Comparison of ENCODE assay signal across 1 cellular context in the genomic region with DNA sequence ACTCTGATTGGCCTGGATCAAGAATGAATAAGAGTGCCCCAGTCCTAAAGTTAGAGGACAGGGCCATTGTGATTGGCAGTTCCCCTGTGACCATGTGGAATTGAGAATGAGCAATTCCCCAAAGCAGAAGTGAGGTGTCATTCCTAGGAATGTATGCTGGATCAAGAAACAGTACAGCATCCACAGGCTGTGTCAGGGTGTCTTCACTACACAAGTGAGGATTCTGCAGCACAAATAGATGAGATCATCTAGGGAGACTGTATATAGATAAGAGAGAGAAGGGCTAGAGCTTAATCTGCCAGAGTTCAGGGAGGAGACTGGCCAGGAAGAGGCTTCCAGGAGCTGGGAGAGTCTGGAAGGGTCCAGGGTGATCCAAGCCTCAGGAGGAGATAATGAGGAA.
TF ChIP-seq lines count a peak whose summit lies in the region.

No MANE protein-coding gene starts in this region.

TF ChIP-seq in SK-N-SH treated with all-trans-retinoic acid at 6 μM for 48 hours, 23 proteins besides CTCF, POLR2A, EP300 and RAD21 (continued from another document):
- TF ChIP-seq, protein P1, sequence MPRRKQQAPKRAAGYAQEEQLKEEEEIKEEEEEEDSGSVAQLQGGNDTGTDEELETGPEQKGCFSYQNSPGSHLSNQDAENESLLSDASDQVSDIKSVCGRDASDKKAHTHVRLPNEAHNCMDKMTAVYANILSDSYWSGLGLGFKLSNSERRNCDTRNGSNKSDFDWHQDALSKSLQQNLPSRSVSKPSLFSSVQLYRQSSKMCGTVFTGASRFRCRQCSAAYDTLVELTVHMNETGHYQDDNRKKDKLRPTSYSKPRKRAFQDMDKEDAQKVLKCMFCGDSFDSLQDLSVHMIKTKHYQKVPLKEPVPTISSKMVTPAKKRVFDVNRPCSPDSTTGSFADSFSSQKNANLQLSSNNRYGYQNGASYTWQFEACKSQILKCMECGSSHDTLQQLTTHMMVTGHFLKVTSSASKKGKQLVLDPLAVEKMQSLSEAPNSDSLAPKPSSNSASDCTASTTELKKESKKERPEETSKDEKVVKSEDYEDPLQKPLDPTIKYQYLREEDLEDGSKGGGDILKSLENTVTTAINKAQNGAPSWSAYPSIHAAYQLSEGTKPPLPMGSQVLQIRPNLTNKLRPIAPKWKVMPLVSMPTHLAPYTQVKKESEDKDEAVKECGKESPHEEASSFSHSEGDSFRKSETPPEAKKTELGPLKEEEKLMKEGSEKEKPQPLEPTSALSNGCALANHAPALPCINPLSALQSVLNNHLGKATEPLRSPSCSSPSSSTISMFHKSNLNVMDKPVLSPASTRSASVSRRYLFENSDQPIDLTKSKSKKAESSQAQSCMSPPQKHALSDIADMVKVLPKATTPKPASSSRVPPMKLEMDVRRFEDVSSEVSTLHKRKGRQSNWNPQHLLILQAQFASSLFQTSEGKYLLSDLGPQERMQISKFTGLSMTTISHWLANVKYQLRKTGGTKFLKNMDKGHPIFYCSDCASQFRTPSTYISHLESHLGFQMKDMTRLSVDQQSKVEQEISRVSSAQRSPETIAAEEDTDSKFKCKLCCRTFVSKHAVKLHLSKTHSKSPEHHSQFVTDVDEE (CRISPR knock-in tag; IDR thresholded peaks at IDR 0.05), result no peak
- TF ChIP-seq ZFP30 (CRISPR knock-in tag; IDR thresholded peaks at IDR 0.05), result no peak
